ENCODE assay signal across 8 cellular contexts in the genomic region with DNA sequence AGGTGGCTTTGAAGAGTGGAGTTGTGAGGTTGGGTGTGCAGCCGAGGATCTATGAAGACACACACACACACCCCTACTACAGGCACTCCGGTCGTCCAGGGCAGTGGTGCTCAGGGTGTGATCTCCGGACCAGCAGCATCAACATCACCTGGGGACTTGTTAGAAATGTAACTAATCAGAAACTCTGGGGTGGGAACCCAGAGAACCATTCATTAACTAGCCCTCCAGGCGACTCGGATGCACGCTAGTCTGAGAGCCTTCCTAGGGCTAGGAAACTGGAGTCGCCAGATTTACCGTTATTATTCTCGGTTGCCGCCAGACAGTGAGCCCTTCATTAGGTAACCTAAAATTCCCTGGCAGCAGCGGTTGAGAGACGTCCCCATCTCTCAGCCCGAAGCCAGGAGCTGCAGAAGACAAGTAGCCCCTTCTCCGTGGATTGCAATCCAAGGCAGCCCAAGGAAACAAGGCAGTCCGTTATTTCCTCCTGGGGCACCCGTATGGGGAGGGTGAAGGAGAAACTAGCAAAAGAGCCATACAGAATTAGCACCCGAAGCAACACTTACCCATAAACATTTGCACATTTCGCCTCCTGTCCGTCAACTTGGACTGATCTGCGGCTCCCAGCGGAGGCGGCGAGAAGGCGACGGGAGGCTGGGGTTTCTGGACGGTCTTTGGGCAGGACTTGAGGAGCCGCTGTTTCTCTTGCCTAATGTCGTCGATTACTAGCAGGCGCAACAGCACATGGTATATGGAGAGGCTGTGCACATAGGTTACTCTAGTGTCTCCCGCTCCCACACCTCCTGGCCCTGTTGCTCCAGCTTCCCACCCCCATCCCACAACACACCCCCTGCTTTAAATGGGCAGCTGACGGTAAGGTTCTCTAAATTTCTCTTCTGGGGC.
DNase-seq lines count a peak whose midpoint lies in the region; ATAC-seq and TF ChIP-seq lines count a peak whose summit lies in the region.

No MANE protein-coding gene starts in this region.

- no peaks in the 10 kb centered on the region for H3K36me3 ChIP-seq in parathyroid adenoma (ENCODE audit: control insufficient read depth, insufficient read depth, low read length)

- ATAC-seq in GM18867 (IDR thresholded peaks at IDR 0.05; ENCODE audit: unreplicated experiment) = peak; percentile 23
- ATAC-seq in HG03135 (IDR thresholded peaks at IDR 0.05; ENCODE audit: unreplicated experiment) = peak; percentile 33

- H3K9me3 ChIP-seq in parathyroid adenoma (ENCODE audit: control insufficient read depth, low read length) = no peaks in the 10 kb centered on the region

- H2AFZ ChIP-seq in parathyroid adenoma = peak overlapping the region; percentile 91

- in situ Hi-C loops in ACHN (cut with HindIII; ENCODE audit: low pct_ligation_motif_present, low pct_unique_long_range_greater_than_20kb, low sequenced_read_pairs) = no loop called here

- no peaks in the 10 kb centered on the region for H3K27me3 ChIP-seq in parathyroid adenoma (ENCODE audit: control insufficient read depth, insufficient read depth, low read length)

- H3K27ac ChIP-seq in parathyroid adenoma = peak overlapping the region; percentile 60

- no peak for TF ChIP-seq CTCF in parathyroid adenoma (IDR thresholded peaks at IDR 0.05)

- no peaks in the 10 kb centered on the region for H3K4me1 ChIP-seq in parathyroid adenoma

- H3K4me3 ChIP-seq in parathyroid adenoma (ENCODE audit: low read depth, low read length) = peak overlapping the region; percentile 69

- peak; percentile 44 for DNase-seq in ACHN
- DNase-seq in activated CD4-positive, alpha-beta T cell treated with anti-CD3 and anti-CD28 coated beads, Interleukin-2, amount 50 U/mL, for 48 hours = peak; percentile 10 to 23
- peak; percentile 43 for DNase-seq in foreskin melanocyte
- DNase-seq in DMS79 (lab: John Stamatoyannopoulos, UW) = no peak
- DNase-seq in EL = no peak

- peak overlapping the region; percentile 88 for H3K4me2 ChIP-seq in parathyroid adenoma (ENCODE audit: low read length)

- H3K79me2 ChIP-seq in parathyroid adenoma = no peaks in the 10 kb centered on the region

- no peak overlapping the region for H3K9ac ChIP-seq in parathyroid adenoma

Comparison
In these comparisons a context has a peak if more than half of its experiments do, and no peak if none do; other contexts are left out.
1. DNase-seq: peak in ACHN (single experiment), activated CD4-positive, alpha-beta T cell treated with anti-CD3 and anti-CD28 coated beads, Interleukin-2, amount 50 U/mL, for 48 hours (2 of 2) and foreskin melanocyte (single experiment); none in DMS79 (single experiment) and EL (single experiment).